In the genomic region with DNA sequence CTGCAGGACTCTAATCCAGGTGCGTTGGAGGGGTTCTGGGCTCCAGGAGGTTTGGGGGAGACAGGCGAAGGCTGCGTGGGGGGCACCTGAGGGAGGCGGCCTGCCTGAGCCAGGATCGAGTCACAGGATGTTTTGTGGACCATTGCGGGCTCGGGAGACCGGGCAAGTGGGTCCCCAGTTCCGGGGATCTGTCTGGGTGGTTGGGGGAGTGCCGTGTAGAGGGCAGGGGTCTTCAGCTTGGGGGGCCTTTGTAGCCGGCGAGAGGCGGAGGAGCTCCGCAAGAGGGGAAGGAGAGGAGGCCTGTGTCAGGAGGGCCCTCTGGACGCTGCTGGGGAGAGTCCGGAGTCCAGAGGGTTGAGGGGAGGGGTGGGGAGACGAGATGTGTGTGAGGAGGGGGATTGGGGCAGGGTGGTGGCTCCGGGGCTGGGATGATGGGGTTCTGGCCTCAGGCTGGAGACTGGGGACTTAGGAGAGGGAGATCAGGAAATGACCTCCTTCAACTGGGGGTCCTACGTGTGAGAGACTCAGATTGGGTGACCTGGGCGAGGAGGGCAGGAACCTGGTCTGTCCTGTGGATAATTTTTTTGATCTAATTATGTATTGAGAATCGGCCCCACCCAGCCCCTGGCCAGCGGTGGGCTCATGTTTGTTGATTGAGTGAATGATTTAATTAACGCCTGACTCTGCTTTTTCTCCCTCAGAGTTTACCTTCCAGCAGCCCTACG, we compare ENCODE assay signal across 8 cellular contexts. TPM values are rescaled to one million over a fixed set of nuclear protein-coding genes. Genes with fewer than 3 reads are reported as not detected.
A peak's percentile ranks its signal among the peaks of the same experiment; 100 is the strongest.
DNase-seq lines count a peak whose midpoint lies in the region; ATAC-seq and TF ChIP-seq lines count a peak whose summit lies in the region.

No MANE protein-coding gene starts in this region.

- peak overlapping the region; percentile 90 to 95 (median 93) for H3K9ac ChIP-seq in BLaER1 treated with 17β-estradiol and CSF1 and Interleukin-3, amounts not matched to agents 10 nM and 100 nM

- H3K4me3 Mint-ChIP-seq in IgD-negative memory B cell (peak overlapping the region in 3 of 4 donors; percentile 57 to 85 (median 76)), nephron (peak overlapping the region; percentile 96 to 100 (median 97))
- H3K4me3 Mint-ChIP-seq in dendritic cell treated with granulocyte-macrophage colony-stimulating factor and Interleukin-4, amounts not matched to agents 40 ng/mL and 50 ng/mL, for 4 days = peak overlapping the region; percentile 35

- ATAC-seq in left lobe of liver (no peak), HG03095 (IDR thresholded peaks at IDR 0.05; ENCODE audit: unreplicated experiment) (no peak), mucosa of descending colon (no peak)

- peak overlapping the region; percentile 60 to 98 (median 94) for H3K4me3 ChIP-seq in BLaER1 treated with 17β-estradiol and CSF1 and Interleukin-3, amounts not matched to agents 10 nM and 100 nM
- no peak overlapping the region for H3K4me3 ChIP-seq in mucosa of descending colon

- H3K9me3 ChIP-seq in BLaER1 treated with 17β-estradiol and CSF1 and Interleukin-3, amounts not matched to agents 10 nM and 100 nM (replicated peaks in 1 of 11) = no peaks in the 10 kb centered on the region
- H3K9me3 ChIP-seq in mucosa of descending colon = no peaks in the 10 kb centered on the region

- no peaks in the 10 kb centered on the region for H3K27me3 ChIP-seq in BLaER1 treated with 17β-estradiol and CSF1 and Interleukin-3, amounts not matched to agents 10 nM and 100 nM

- H3K9me3 Mint-ChIP-seq in IgD-negative memory B cell (no peaks in the 10 kb centered on the region), nephron (no peaks in the 10 kb centered on the region)
- no peaks in the 10 kb centered on the region for H3K9me3 Mint-ChIP-seq in dendritic cell treated with granulocyte-macrophage colony-stimulating factor and Interleukin-4, amounts not matched to agents 40 ng/mL and 50 ng/mL, for 4 days

- H3K27ac Mint-ChIP-seq in IgD-negative memory B cell = peak overlapping the region in 2 of 3 donors; percentile 59 to 73
- peak overlapping the region; percentile 47 for H3K27ac Mint-ChIP-seq in dendritic cell treated with granulocyte-macrophage colony-stimulating factor and Interleukin-4, amounts not matched to agents 40 ng/mL and 50 ng/mL, for 4 days
- H3K27ac Mint-ChIP-seq in nephron = peak overlapping the region; percentile 55 to 77 (median 70)

- intact Hi-C loops in dendritic cell treated with granulocyte-macrophage colony-stimulating factor and Interleukin-4, amounts not matched to agents 40 ng/mL and 50 ng/mL, for 4 days (cut with micrococcal nuclease) = loop anchor here (5.0 kb wide), 1 partner anchor 189 kb away; no protein-coding TSS in a partner anchor
- intact Hi-C loops in mucosa of descending colon (cut with DNase I, micrococcal nuclease) = loop anchor here (5.0 kb wide), 1 partner anchor 89 kb away; no protein-coding TSS in a partner anchor

- peak overlapping the region; percentile 89 to 100 (median 97) for H3K4me2 ChIP-seq in BLaER1 treated with 17β-estradiol and CSF1 and Interleukin-3, amounts not matched to agents 10 nM and 100 nM

- peaks cover 0 to 55% (median 54%) of the 10 kb centered on the region in 11 experiments; a peak in 18 of 22 replicates for H4K20me1 ChIP-seq in BLaER1 treated with 17β-estradiol and CSF1 and Interleukin-3, amounts not matched to agents 10 nM and 100 nM

- peaks cover 64 to 91% (median 87%) of the 10 kb centered on the region in 10 experiments for H3K4me1 ChIP-seq in BLaER1 treated with 17β-estradiol and CSF1 and Interleukin-3, amounts not matched to agents 10 nM and 100 nM
- peaks cover 24% of the 10 kb centered on the region for H3K4me1 ChIP-seq in mucosa of descending colon (ENCODE audit: low read depth)

- DNase-seq in left lobe of liver (ENCODE audit: low spot score) (no peak), NCI-H128 (lab: John Stamatoyannopoulos, UW; ENCODE audit: unreplicated experiment) (no peak), mucosa of descending colon (no peak)

- H3K4me1 Mint-ChIP-seq in IgD-negative memory B cell = peaks cover 3 to 12% (median 4%) of the 10 kb centered on the region in 3 donors
- peaks cover 35% of the 10 kb centered on the region for H3K4me1 Mint-ChIP-seq in dendritic cell treated with granulocyte-macrophage colony-stimulating factor and Interleukin-4, amounts not matched to agents 40 ng/mL and 50 ng/mL, for 4 days (ENCODE audit: low read depth)
- peaks cover 71% of the 10 kb centered on the region for H3K4me1 Mint-ChIP-seq in nephron

- peak overlapping the region; percentile 71 to 89 (median 84); a peak in 21 of 22 replicates for H3K27ac ChIP-seq in BLaER1 treated with 17β-estradiol and CSF1 and Interleukin-3, amounts not matched to agents 10 nM and 100 nM

- TF ChIP-seq CTCF in nephron (IDR thresholded peaks at IDR 0.05; ENCODE audit: unreplicated experiment in 3 of 3) = no peak
- no peak for TF ChIP-seq CTCF in mucosa of descending colon (IDR thresholded peaks at IDR 0.05)

- peaks cover 2% of the 10 kb centered on the region for H3K27me3 Mint-ChIP-seq in IgD-negative memory B cell
- peaks cover 40% of the 10 kb centered on the region for H3K27me3 Mint-ChIP-seq in dendritic cell treated with granulocyte-macrophage colony-stimulating factor and Interleukin-4, amounts not matched to agents 40 ng/mL and 50 ng/mL, for 4 days
- peaks cover 32% of the 10 kb centered on the region for H3K27me3 Mint-ChIP-seq in nephron (ENCODE audit: low read depth)

- H3K36me3 Mint-ChIP-seq in IgD-negative memory B cell = no peaks in the 10 kb centered on the region
- no peaks in the 10 kb centered on the region for H3K36me3 Mint-ChIP-seq in dendritic cell treated with granulocyte-macrophage colony-stimulating factor and Interleukin-4, amounts not matched to agents 40 ng/mL and 50 ng/mL, for 4 days (ENCODE audit: low read depth)
- peaks cover 32% of the 10 kb centered on the region for H3K36me3 Mint-ChIP-seq in nephron (ENCODE audit: low read depth)

- H3K36me3 ChIP-seq in BLaER1 treated with 17β-estradiol and CSF1 and Interleukin-3, amounts not matched to agents 10 nM and 100 nM = peaks cover 11 to 50% (median 48%) of the 10 kb centered on the region in 11 experiments
- no peaks in the 10 kb centered on the region for H3K36me3 ChIP-seq in mucosa of descending colon (ENCODE audit: low read depth)

RNA-seq across cellular contexts. Expression of a gene that starts 0.5 kb away (rescaled TPM):
- polyA plus RNA-seq in IgD-negative memory B cell = 0.63 TPM
- total RNA-seq in left lobe of liver (0.75 TPM), mucosa of descending colon (1 to 10 TPM in 1 of 3 donors, under 1 TPM in 2; 0.78 to 4.5 (median 0.96) TPM)

RNA-seq across cellular contexts. Expression of a gene that starts 47.1 kb away (rescaled TPM):
- 119 TPM for polyA plus RNA-seq in IgD-negative memory B cell
- total RNA-seq in left lobe of liver (42.6 TPM), mucosa of descending colon (10 to 100 TPM; 81.3 to 89.0 (median 88.2) TPM)

Comparison
In these comparisons a context has a peak if more than half of its experiments do, and no peak if none do; other contexts are left out.
1. H3K4me3 Mint-ChIP-seq: peak in every context shown above with its lines; median percentile 97 in nephron; 76 in IgD-negative memory B cell; 35 in dendritic cell treated with granulocyte-macrophage colony-stimulating factor and Interleukin-4, amounts not matched to agents 40 ng/mL and 50 ng/mL, for 4 days.